ENCODE assay signal across 19 cellular contexts in genomic region chr18:33421225-33421624, GRCh38. TPM values are rescaled to one million over a fixed set of nuclear protein-coding genes. Genes with fewer than 3 reads are reported as not detected.
DNase-seq lines count a peak whose midpoint lies in the region; TF ChIP-seq lines count a peak whose summit lies in the region.
"Had no signal": no experiment of that assay in that cellular context is flagged by ENCODE, and none has a peak within 500 bp of the region (broad histone marks: within the 10 kb centered on the region; RNA-seq: fewer than 3 reads in every experiment).

No MANE protein-coding gene starts in this region.

- H3K4me1 ChIP-seq in Loucy (ENCODE audit: insufficient read depth, low read length, poor library complexity, severe bottlenecking), result peaks cover 12% of the 10 kb centered on the region

- TF ChIP-seq CTCF in Loucy (conservative IDR thresholded peaks at IDR 0.05; ENCODE audit: low read length), result no peak

- H3K9me2 ChIP-seq in Loucy (replicated peaks; ENCODE audit: low read depth, low read length), result no peaks in the 10 kb centered on the region

- peak overlapping the region; percentile 32 for H3K4me2 ChIP-seq in Loucy (ENCODE audit: low read depth, low read length, poor library complexity, severe bottlenecking)

- H2AFZ ChIP-seq in Loucy (ENCODE audit: low read length), result no peak overlapping the region
- H2AFZ ChIP-seq: GM23248 had no signal

- no peaks in the 10 kb centered on the region for H3K9me3 ChIP-seq in Loucy (ENCODE audit: insufficient read depth, low read depth, low read length)

- no peaks in the 10 kb centered on the region for H3K36me3 ChIP-seq in Loucy (ENCODE audit: insufficient read depth, low read length)

- no peaks in the 10 kb centered on the region for H3K79me2 ChIP-seq in Loucy (ENCODE audit: insufficient read depth, low read length)

- peak; percentile 17 for DNase-seq in foreskin melanocyte
- peak; percentile 10 for DNase-seq in renal cortical epithelial cell (ENCODE audit: low read depth)
- no peak for DNase-seq in D341Med (ENCODE audit: low spot score)
- DNase-seq in hippocampal formation (lab: John Stamatoyannopoulos, UW), result no peak
- no peak for DNase-seq in NCI-H2029 (lab: John Stamatoyannopoulos, UW)
- DNase-seq: C1 segment of cervical spinal cord; Calu3; CD4-positive, alpha-beta memory T cell; COR-L47; DMS153; DND-41; GM23248; H9; HFFc6 had no signal

- H3K9ac ChIP-seq in Loucy (ENCODE audit: low read depth, low read length, poor library complexity, severe bottlenecking), result no peak overlapping the region
- H3K9ac ChIP-seq: GM23248 had no signal

- no peak overlapping the region for H3K4me3 ChIP-seq in Loucy (ENCODE audit: low read length, poor library complexity, severe bottlenecking)
- H3K4me3 ChIP-seq: GM12878, GM23248 had no signal

- no peaks in the 10 kb centered on the region for H3F3A ChIP-seq in Loucy (ENCODE audit: low read depth)

- H3K27me3 ChIP-seq in Loucy (ENCODE audit: insufficient read depth, low read length, poor library complexity, severe bottlenecking), result no peaks in the 10 kb centered on the region

- no peaks in the 10 kb centered on the region for H4K20me1 ChIP-seq in Loucy (ENCODE audit: insufficient read depth, low read length, poor library complexity, severe bottlenecking)

RNA-seq across cellular contexts. Expression of gene CCDC178, which starts 19.3 kb away (rescaled TPM):
- 0.30 TPM in 1 of 2 replicates, not detected in the other for total RNA-seq in renal cortical epithelial cell
- total RNA-seq: A172; A673; Calu3; CD4-positive, alpha-beta memory T cell; GM12878; GM23248; H4; H9; HFFc6 had no signal

Comparison
In these comparisons a context has a peak if more than half of its experiments do, and no peak if none do; other contexts are left out.
1. DNase-seq: peak in foreskin melanocyte (single experiment) and renal cortical epithelial cell (single experiment); none in D341Med (single experiment), hippocampal formation (0 of 2) and NCI-H2029 (single experiment).